ENCODE assay signal across 1 cellular context in genomic region chr11:76025068-76025467, GRCh38.
A peak's percentile ranks its signal among the peaks of the same experiment; 100 is the strongest.
TF ChIP-seq lines count a peak whose summit lies in the region.

No MANE protein-coding gene starts in this region.

TF ChIP-seq in SK-N-SH, 30 proteins besides CTCF, POLR2A, EP300 and RAD21 (continued from another document):
- TF ChIP-seq REST (IDR thresholded peaks at IDR 0.05; ENCODE audit: low read depth, low read length): no peak
- peak; percentile 41; the same call in 1 of the 2 replicates for TF ChIP-seq POLR2AphosphoS5 (IDR thresholded peaks at IDR 0.05; ENCODE audit: low read depth, low read length)
- no peak for TF ChIP-seq EZH2phosphoT487 (IDR thresholded peaks at IDR 0.05; ENCODE audit: borderline replicate concordance, low read depth)
- TF ChIP-seq NFIC (IDR thresholded peaks at IDR 0.05; ENCODE audit: borderline replicate concordance): peak; percentile 53
- no peak for TF ChIP-seq NRF1 (IDR thresholded peaks at IDR 0.05; ENCODE audit: low read depth, low read length)
- no peak for TF ChIP-seq FOXJ3 (CRISPR knock-in tag; IDR thresholded peaks at IDR 0.05)
- no peak for TF ChIP-seq USF1 (IDR thresholded peaks at IDR 0.05; ENCODE audit: borderline replicate concordance, low read depth)
- peak; percentile 30; the same call in 1 of the 2 replicates for TF ChIP-seq MEF2A (IDR thresholded peaks at IDR 0.05; ENCODE audit: borderline replicate concordance, low read depth)
- no peak for TF ChIP-seq IRF3 (IDR thresholded peaks at IDR 0.05; ENCODE audit: low read depth, low read length)
- TF ChIP-seq RCOR1 (IDR thresholded peaks at IDR 0.05; ENCODE audit: low read length): no peak
- no peak for TF ChIP-seq YY1 (IDR thresholded peaks at IDR 0.05; ENCODE audit: low read depth)
TF ChIP-seq in SK-N-SH: peak in this region for 11.
